8 cellular contexts compared by ENCODE assay signal in the genomic region with DNA sequence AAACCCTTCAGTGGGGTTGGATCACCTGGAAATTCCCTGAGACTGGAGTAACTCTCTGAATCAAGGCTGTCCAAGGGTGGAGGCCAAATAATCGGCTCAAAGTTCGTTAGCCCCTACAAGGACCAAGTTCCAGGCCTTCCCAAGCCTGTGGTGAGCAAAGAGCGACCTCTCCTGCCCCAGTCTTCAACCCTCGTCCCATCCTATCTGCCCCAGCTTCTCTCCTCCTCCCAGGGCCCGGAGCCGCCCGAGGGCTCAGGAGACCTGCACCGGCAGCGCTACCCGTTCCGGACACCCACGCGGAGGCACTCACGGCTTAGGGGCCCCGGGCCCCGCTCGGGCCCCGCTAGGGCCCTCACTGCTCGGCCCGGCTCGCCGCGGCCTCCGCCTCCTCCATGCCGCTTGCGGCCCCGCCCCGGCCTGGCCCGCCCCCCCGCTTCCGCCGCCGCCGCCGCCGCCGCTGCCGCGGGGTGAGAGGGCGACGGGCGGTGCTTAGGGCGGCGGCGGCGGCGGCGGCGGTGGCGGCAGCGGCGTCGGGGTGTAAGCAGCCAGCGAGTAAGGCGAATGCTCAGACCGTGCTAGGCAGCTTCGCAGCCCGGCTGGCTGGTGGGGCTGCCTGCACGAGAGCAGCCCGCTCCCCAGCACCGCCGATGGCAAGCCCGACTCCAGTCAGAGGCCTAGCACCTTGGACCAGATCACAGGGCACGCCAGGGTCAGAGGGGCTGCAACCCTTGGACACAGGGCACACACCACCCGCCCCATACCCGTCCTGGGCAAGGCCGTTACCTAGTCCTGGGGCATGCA. TPM values are rescaled to one million over a fixed set of nuclear protein-coding genes. Genes with fewer than 3 reads are reported as not detected.
DNase-seq lines count a peak whose midpoint lies in the region; ATAC-seq and TF ChIP-seq lines count a peak whose summit lies in the region.

TSS of gene POMGNT1 (minus strand) at position 409 of the 801 bp plus-strand sequence. CDS start 613 bp downstream, outside the sequence.

- H3K27me3 ChIP-seq in ovary (no peaks in the 10 kb centered on the region), thyroid gland (no peaks in the 10 kb centered on the region)

- no peak for TF ChIP-seq CTCF in ovary (IDR thresholded peaks at IDR 0.05)
- TF ChIP-seq CTCF in thyroid gland (IDR thresholded peaks at IDR 0.05) = peak in 2 of 6 experiments; percentile 4 to 15

- no peaks in the 10 kb centered on the region for H3K9me3 ChIP-seq in ovary
- H3K9me3 ChIP-seq in thyroid gland = no peaks in the 10 kb centered on the region

- 0 to 1% (median 0%) methylated on average over 30 to 66 of the region's 67 CpGs for WGBS in ovary, 3 donors
- 2% methylated on average over 6 to 15 of the region's 67 CpGs for whole genome bisulfite sequencing in thyroid gland, 2 donors

- no peaks in the 10 kb centered on the region for H3K9me3 Mint-ChIP-seq in activated naive CD4-positive, alpha-beta T cell treated with anti-CD3 and anti-CD28 coated beads, Interleukin-2, amount 50 U/mL, for 24 hours

- intact Hi-C loops in ovary (cut with DNase I) = no loop called here
- intact Hi-C loops in thyroid gland (cut with DNase I) = no loop called here

- H3K27ac Mint-ChIP-seq in activated naive CD4-positive, alpha-beta T cell treated with anti-CD3 and anti-CD28 coated beads, Interleukin-2, amount 50 U/mL, for 24 hours = peak within 1 kb of the TSS; percentile 65

- H3K27ac ChIP-seq in ovary (peak within 1 kb of the TSS; percentile 60 to 63), thyroid gland (peak within 1 kb of the TSS; percentile 68 to 85 (median 77))

- peak within 1 kb of the TSS; percentile 87 for H3K4me3 Mint-ChIP-seq in activated naive CD4-positive, alpha-beta T cell treated with anti-CD3 and anti-CD28 coated beads, Interleukin-2, amount 50 U/mL, for 24 hours

- DNase-seq in DMS53 (lab: John Stamatoyannopoulos, UW) (peak; percentile 91), HuH-7 (ENCODE audit: low spot score) (peak; percentile 89), SK-N-DZ (ENCODE audit: low spot score) (peak; percentile 49), glomerular visceral epithelial cell (ENCODE audit: extremely low spot score) (peak; percentile 81), ovary (peak; percentile 62 to 81 (median 71)), thyroid gland (peak; percentile 70 to 72)

- H3K4me1 ChIP-seq in ovary (ENCODE audit: insufficient read depth) (peaks cover 5% of the 10 kb centered on the region), thyroid gland (peaks cover 32 to 49% of the 10 kb centered on the region in 2 donors)

- no peak for TF ChIP-seq EP300 in ovary (IDR thresholded peaks at IDR 0.05)

- no peak for TF ChIP-seq POLR2A in ovary (IDR thresholded peaks at IDR 0.05)
- TF ChIP-seq POLR2A in thyroid gland (IDR thresholded peaks at IDR 0.05) = peak; percentile 40 to 74

- H3K4me3 ChIP-seq in ovary (peak within 1 kb of the TSS; percentile 78), thyroid gland (replicated peaks in 1 of 3) (peak within 1 kb of the TSS; percentile 26 to 88 (median 58))

- ATAC-seq in GM21390 (IDR thresholded peaks at IDR 0.05; ENCODE audit: unreplicated experiment) = peak; percentile 92

- H3K36me3 Mint-ChIP-seq in activated naive CD4-positive, alpha-beta T cell treated with anti-CD3 and anti-CD28 coated beads, Interleukin-2, amount 50 U/mL, for 24 hours = no peaks in the 10 kb centered on the region

- H3K36me3 ChIP-seq in ovary (no peaks in the 10 kb centered on the region), thyroid gland (peaks cover 0 to 3% of the 10 kb centered on the region in 2 donors)

- peaks cover 28% of the 10 kb centered on the region for H3K4me1 Mint-ChIP-seq in activated naive CD4-positive, alpha-beta T cell treated with anti-CD3 and anti-CD28 coated beads, Interleukin-2, amount 50 U/mL, for 24 hours

- no peaks in the 10 kb centered on the region for H3K27me3 Mint-ChIP-seq in activated naive CD4-positive, alpha-beta T cell treated with anti-CD3 and anti-CD28 coated beads, Interleukin-2, amount 50 U/mL, for 24 hours

RNA-seq across cellular contexts. Expression of gene POMGNT1, which starts in this region (rescaled TPM):
- polyA plus RNA-seq in SK-N-DZ (2014; cell fraction: cytosol; rRNA removed) = 46.5 and 50.3 TPM in 2 replicates
- 118 and 124 TPM in 2 replicates for polyA plus RNA-seq in SK-N-DZ (2014; cell fraction: nucleus; rRNA removed)
- total RNA-seq in ovary (10 to 100 TPM; 19.1 to 49.2 (median 40.2) TPM), thyroid gland (10 to 100 TPM; 54.2 to 90.8 (median 79.3) TPM)
- 10 to 100 TPM; 27.6 to 42.1 TPM for polyA plus RNA-seq in ovary

Comparison
In these comparisons a context has a peak if more than half of its experiments do, and no peak if none do; other contexts are left out.
1. Peak in every context shown above with its lines: DNase-seq, ATAC-seq, H3K4me3 ChIP-seq and H3K27ac ChIP-seq.